In the genomic region with DNA sequence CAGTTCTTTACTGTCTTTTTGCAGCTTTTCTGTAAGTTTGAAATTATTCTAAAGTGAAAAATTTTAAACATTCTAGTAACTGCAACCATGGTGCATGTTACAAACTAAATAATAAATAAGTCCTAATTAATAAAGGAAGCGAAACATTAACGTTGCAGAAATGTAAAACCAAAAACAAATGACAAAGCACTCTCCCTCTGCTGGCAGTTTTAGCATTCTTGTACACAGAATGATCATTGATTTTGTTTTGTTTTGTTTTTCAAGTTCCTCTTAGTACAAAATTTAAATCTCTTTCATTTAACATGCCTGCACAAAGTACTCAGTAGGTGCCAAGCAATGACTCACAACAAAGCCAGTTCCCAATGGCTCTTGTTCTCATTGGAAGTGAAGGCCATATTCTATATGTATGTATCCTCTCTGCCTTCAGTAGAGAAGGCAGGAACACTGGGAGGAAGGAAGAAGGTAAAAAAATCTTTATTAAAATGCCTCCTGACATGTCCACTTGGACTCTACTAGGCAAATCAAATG, we compare ENCODE assay signal across 15 cellular contexts. TPM values are rescaled to one million over a fixed set of nuclear protein-coding genes. Genes with fewer than 3 reads are reported as not detected.
DNase-seq lines count a peak whose midpoint lies in the region; ATAC-seq, FAIRE-seq and TF ChIP-seq lines count a peak whose summit lies in the region.
"Had no signal": no experiment of that assay in that cellular context is flagged by ENCODE, and none has a peak within 500 bp of the region (broad histone marks: within the 10 kb centered on the region; RNA-seq: fewer than 3 reads in every experiment).

No MANE protein-coding gene starts in this region.

- H3K79me2 ChIP-seq in keratinocyte (ENCODE audit: control insufficient read depth, insufficient read depth, low read length), result no peaks in the 10 kb centered on the region
- no peaks in the 10 kb centered on the region for H3K79me2 ChIP-seq in neural progenitor cell (ENCODE audit: low read depth)

- no peak for ATAC-seq in activated naive CD4-positive, alpha-beta T cell treated with anti-CD3 and anti-CD28 coated beads, Interleukin-2, amount 50 U/mL, for 72 hours
- ATAC-seq in HG02610 (IDR thresholded peaks at IDR 0.05; ENCODE audit: unreplicated experiment), result no peak
- ATAC-seq: left ventricle myocardium superior had no signal

- peaks cover 69% of the 10 kb centered on the region for H3K4me1 ChIP-seq in CD4-positive, alpha-beta memory T cell (ENCODE audit: insufficient read depth, low read length)
- peaks cover 22% of the 10 kb centered on the region for H3K4me1 ChIP-seq in keratinocyte (ENCODE audit: control insufficient read depth, extremely low read depth, insufficient read depth, low read length)
- H3K4me1 ChIP-seq in effector memory CD4-positive, alpha-beta T cell (ENCODE audit: control insufficient read depth, insufficient read depth, low read length, poor library complexity, severe bottlenecking), result peaks cover 33% of the 10 kb centered on the region
- H3K4me1 ChIP-seq in neural progenitor cell, result peaks cover 5% of the 10 kb centered on the region

- TF ChIP-seq CTCF in keratinocyte (optimal IDR thresholded peaks at IDR 0.05 in 1 of 3, IDR thresholded peaks at IDR 0.05 in 1 of 3, conservative IDR thresholded peaks at IDR 0.05 in 1 of 3; ENCODE audit: extremely low read depth in 1 of 3, insufficient read depth in 2 of 3, low read length in 3 of 3) (no peak), neural progenitor cell (IDR thresholded peaks at IDR 0.05) (no peak)

- H3K9me1 ChIP-seq in keratinocyte (ENCODE audit: control insufficient read depth, extremely low read depth, insufficient read depth, low read length), result no peaks in the 10 kb centered on the region

- H3K27me3 ChIP-seq in CD4-positive, alpha-beta memory T cell (ENCODE audit: insufficient read depth, low read length), result no peaks in the 10 kb centered on the region
- H3K27me3 ChIP-seq in keratinocyte (ENCODE audit: control insufficient read depth, extremely low read depth, insufficient read depth, low read length) (no peaks in the 10 kb centered on the region), neural progenitor cell (no peaks in the 10 kb centered on the region)
- H3K27me3 ChIP-seq in effector memory CD4-positive, alpha-beta T cell (replicated peaks; ENCODE audit: control insufficient read depth, insufficient read depth, low read length, poor library complexity, severe bottlenecking), result no peaks in the 10 kb centered on the region
- H3K27me3 ChIP-seq: right lobe of liver had no signal

- peak overlapping the region in 6 of 7 donors; percentile 39 to 96 (median 73) for H3K27ac Mint-ChIP-seq in CD4-positive, alpha-beta memory T cell
- H3K27ac Mint-ChIP-seq in activated naive CD4-positive, alpha-beta T cell treated with anti-CD3 and anti-CD28 coated beads, Interleukin-2, amount 50 U/mL, for 72 hours, result peak overlapping the region; percentile 80 to 88
- no peak overlapping the region for H3K27ac Mint-ChIP-seq in neural progenitor cell
- H3K27ac Mint-ChIP-seq: brain had no signal

- intact Hi-C loops in CD4-positive, alpha-beta memory T cell (cut with micrococcal nuclease), result no loop called here

- H3K27ac ChIP-seq in CD4-positive, alpha-beta memory T cell (ENCODE audit: low read depth, low read length), result no peak overlapping the region
- H3K27ac ChIP-seq in keratinocyte (ENCODE audit: control insufficient read depth, insufficient read depth, low read length) (no peak overlapping the region), neural progenitor cell (no peak overlapping the region)
- H3K27ac ChIP-seq in effector memory CD4-positive, alpha-beta T cell (ENCODE audit: insufficient read depth, low read length, poor library complexity, severe bottlenecking), result no peak overlapping the region
- H3K27ac ChIP-seq: right lobe of liver had no signal

- dilution Hi-C loops in keratinocyte (cut with MboI; ENCODE audit: extremely low pct_ligation_motif_present, low sequenced_read_pairs), result no loop called here

- H3K36me3 ChIP-seq in CD4-positive, alpha-beta memory T cell (ENCODE audit: insufficient read depth, low read length), result no peaks in the 10 kb centered on the region
- no peaks in the 10 kb centered on the region for H3K36me3 ChIP-seq in keratinocyte (ENCODE audit: control insufficient read depth in 2 of 2, extremely low read depth in 1 of 2, insufficient read depth in 2 of 2, low read length in 2 of 2)
- no peaks in the 10 kb centered on the region for H3K36me3 ChIP-seq in effector memory CD4-positive, alpha-beta T cell (ENCODE audit: control insufficient read depth, insufficient read depth, low read length)
- H3K36me3 ChIP-seq in neural progenitor cell, result no peaks in the 10 kb centered on the region
- H3K36me3 ChIP-seq: right lobe of liver had no signal

- H3K9me3 Mint-ChIP-seq in CD4-positive, alpha-beta memory T cell, result no peaks in the 10 kb centered on the region
- peaks cover 5 to 8% of the 10 kb centered on the region in 2 donors for H3K9me3 Mint-ChIP-seq in activated naive CD4-positive, alpha-beta T cell treated with anti-CD3 and anti-CD28 coated beads, Interleukin-2, amount 50 U/mL, for 72 hours
- peaks cover 20% of the 10 kb centered on the region for H3K9me3 Mint-ChIP-seq in neural progenitor cell

- no peak overlapping the region for H3K4me3 ChIP-seq in CD4-positive, alpha-beta memory T cell (ENCODE audit: low read length in 2 of 2)
- H3K4me3 ChIP-seq in keratinocyte (ENCODE audit: control insufficient read depth in 2 of 3, extremely low read depth in 1 of 3, insufficient read depth in 2 of 3, low read depth in 1 of 3, low read length in 3 of 3) (peak overlapping the region in 1 of 3 experiments; percentile 22), neural progenitor cell (no peak overlapping the region)
- H3K4me3 ChIP-seq in effector memory CD4-positive, alpha-beta T cell (ENCODE audit: insufficient read depth, low read depth, low read length, poor library complexity, severe bottlenecking), result no peak overlapping the region
- H3K4me3 ChIP-seq: right lobe of liver had no signal

- H3K36me3 Mint-ChIP-seq in CD4-positive, alpha-beta memory T cell, result no peaks in the 10 kb centered on the region
- peaks cover 9 to 26% of the 10 kb centered on the region in 2 donors for H3K36me3 Mint-ChIP-seq in activated naive CD4-positive, alpha-beta T cell treated with anti-CD3 and anti-CD28 coated beads, Interleukin-2, amount 50 U/mL, for 72 hours
- peaks cover 2% of the 10 kb centered on the region for H3K36me3 Mint-ChIP-seq in neural progenitor cell
- H3K36me3 Mint-ChIP-seq: brain had no signal

- H2AFZ ChIP-seq in keratinocyte (ENCODE audit: control insufficient read depth, low read length), result peak overlapping the region; percentile 4
- H2AFZ ChIP-seq in neural progenitor cell (replicated peaks), result no peak overlapping the region

- CTCF ChIA-PET in CD4-positive, alpha-beta memory T cell (lab: Charles Lee; ENCODE audit: partially characterized antibody), result interaction anchor here (0.8 to 1.0 kb wide), 2 partner anchors 12 to 126 kb away, joined by 3 read pairs; no protein-coding TSS in a partner anchor

- FAIRE-seq in GM18507 (lab: Jason Lieb, UNC), result peak; percentile 82
- FAIRE-seq in keratinocyte (lab: Jason Lieb, UNC), result peak; percentile 20

- no peaks in the 10 kb centered on the region for H3F3A ChIP-seq in neural progenitor cell (ENCODE audit: low read depth)

- H3K9me3 ChIP-seq in CD4-positive, alpha-beta memory T cell (ENCODE audit: control insufficient read depth in 1 of 2, low read length in 2 of 2), result no peaks in the 10 kb centered on the region
- no peaks in the 10 kb centered on the region for H3K9me3 ChIP-seq in keratinocyte (ENCODE audit: control insufficient read depth, low read depth, low read length)
- H3K9me3 ChIP-seq in effector memory CD4-positive, alpha-beta T cell (ENCODE audit: control insufficient read depth, low read length), result no peaks in the 10 kb centered on the region
- H3K9me3 ChIP-seq in neural progenitor cell (ENCODE audit: low read depth), result no peaks in the 10 kb centered on the region
- H3K9me3 ChIP-seq: right lobe of liver had no signal

- POLR2A ChIA-PET in CD4-positive, alpha-beta memory T cell (lab: Charles Lee; ENCODE audit: partially characterized antibody), result interaction anchor here (0.7 to 17.9 kb wide), 3 partner anchors 10 to 116 kb away, joined by 3 to 1441 read pairs (median 4); a partner anchor contains a TSS

- H3K4me3 Mint-ChIP-seq in CD4-positive, alpha-beta memory T cell, result peak overlapping the region in 4 of 8 donors; percentile 0 to 67 (median 34)
- H3K4me3 Mint-ChIP-seq in neural progenitor cell, result no peak overlapping the region
- H3K4me3 Mint-ChIP-seq: brain, neural crest cell had no signal

- no peaks in the 10 kb centered on the region for H4K20me1 ChIP-seq in keratinocyte (ENCODE audit: control insufficient read depth, extremely low read depth, insufficient read depth, low read length)
- H4K20me1 ChIP-seq in neural progenitor cell (ENCODE audit: low read depth), result no peaks in the 10 kb centered on the region

- H3K4me1 Mint-ChIP-seq in CD4-positive, alpha-beta memory T cell, result peaks cover 34 to 67% (median 54%) of the 10 kb centered on the region in 4 donors
- H3K4me1 Mint-ChIP-seq in neural progenitor cell, result peaks cover 3% of the 10 kb centered on the region

- H3K9ac ChIP-seq in keratinocyte (ENCODE audit: control insufficient read depth, extremely low read depth, insufficient read depth, low read length), result no peak overlapping the region
- H3K9ac ChIP-seq in neural progenitor cell, result no peak overlapping the region

- H3K4me2 ChIP-seq in keratinocyte (ENCODE audit: control insufficient read depth, extremely low read depth, insufficient read depth, low read depth, low read length), result peak overlapping the region; percentile 45
- H3K4me2 ChIP-seq in neural progenitor cell, result no peak overlapping the region

- H3K27me3 Mint-ChIP-seq in CD4-positive, alpha-beta memory T cell, result no peaks in the 10 kb centered on the region
- H3K27me3 Mint-ChIP-seq in neural progenitor cell (ENCODE audit: insufficient read depth, low read depth), result peaks cover 3% of the 10 kb centered on the region
- H3K27me3 Mint-ChIP-seq: brain had no signal

- DNase-seq in CD4-positive, alpha-beta memory T cell, result no peak
- DNase-seq in GM18507 (ENCODE audit: extremely low spot score, insufficient read length, low read depth), result no peak
- no peak for DNase-seq in activated naive CD4-positive, alpha-beta T cell treated with anti-CD3 and anti-CD28 coated beads, Interleukin-2, amount 50 U/mL, for 72 hours (ENCODE audit: low spot score in 2 of 2)
- DNase-seq in keratinocyte (ENCODE audit: low read depth, low spot score), result no peak
- no peak for DNase-seq in effector memory CD4-positive, alpha-beta T cell
- DNase-seq in neural progenitor cell (ENCODE audit: low spot score), result no peak
- DNase-seq: activated T-cell treated with anti-CD3 and anti-CD28 coated beads, Interleukin-2, amount 50 U/mL, for 48 hours; left ventricle myocardium superior; NCI-H187 treated with DMSO at 0.1 percent for 48 hours; NCI-H748 treated with DMSO at 0.1 percent for 48 hours; right lobe of liver; Right ventricle myocardium superior had no signal

RNA-seq across cellular contexts. Expression of a gene that starts 13.7 kb away (rescaled TPM):
- total RNA-seq in CD4-positive, alpha-beta memory T cell, result 1,000 to 10,000 TPM; 4,851 to 5,116 TPM
- over 10,000 TPM; 27,942 to 36,115 TPM for polyA plus RNA-seq in CD4-positive, alpha-beta memory T cell
- total RNA-seq in activated naive CD4-positive, alpha-beta T cell treated with anti-CD3 and anti-CD28 coated beads, Interleukin-2, amount 50 U/mL, for 72 hours, result over 10,000 TPM in 1 of 2 donors, 1,000 to 10,000 TPM in 1; 8,550 to 11,762 TPM
- 2,237 to 2,800 TPM (median 2,500 TPM) in 3 replicates for polyA plus RNA-seq in keratinocyte
- 4,864 TPM for polyA plus RNA-seq in keratinocyte (2011; ENCODE audit: low read depth)
- 1,912 and 3,162 TPM in 2 replicates for polyA plus RNA-seq in keratinocyte (2011; cell fraction: cytosol; rRNA removed)
- 520 and 614 TPM in 2 replicates for polyA plus RNA-seq in keratinocyte (2011; cell fraction: nucleus; rRNA removed)
- 3,005 and 4,221 TPM in 2 replicates for polyA plus RNA-seq in keratinocyte (2012; ENCODE audit: low replicate concordance)
- 245 to 1,139 TPM (median 824 TPM) in 3 replicates for polyA minus RNA-seq in keratinocyte
- polyA minus RNA-seq in keratinocyte (2011; cell fraction: cytosol; rRNA and poly(A)+ RNA removed), result 853 TPM
- polyA minus RNA-seq in keratinocyte (2011; cell fraction: nucleus; rRNA and poly(A)+ RNA removed), result 210 and 359 TPM in 2 replicates
- 2,407 and 3,462 TPM in 2 replicates for total RNA-seq in neural progenitor cell (ENCODE audit: low replicate concordance)

RNA-seq across cellular contexts. Expression of a gene that starts 54.8 kb away (rescaled TPM):
- under 1 TPM; 0.26 to 0.33 TPM for total RNA-seq in CD4-positive, alpha-beta memory T cell
- not detected for polyA plus RNA-seq in CD4-positive, alpha-beta memory T cell
- not detected for total RNA-seq in activated naive CD4-positive, alpha-beta T cell treated with anti-CD3 and anti-CD28 coated beads, Interleukin-2, amount 50 U/mL, for 72 hours
- polyA plus RNA-seq in keratinocyte, result not detected in 3 replicates
- not detected for polyA plus RNA-seq in keratinocyte (2011; ENCODE audit: low read depth)
- not detected in 2 replicates for polyA plus RNA-seq in keratinocyte (2011; cell fraction: cytosol; rRNA removed)
- not detected in 2 replicates for polyA plus RNA-seq in keratinocyte (2011; cell fraction: nucleus; rRNA removed)
- polyA plus RNA-seq in keratinocyte (2012; ENCODE audit: low replicate concordance), result not detected in 2 replicates
- not detected in 3 replicates for polyA minus RNA-seq in keratinocyte
- not detected for polyA minus RNA-seq in keratinocyte (2011; cell fraction: cytosol; rRNA and poly(A)+ RNA removed)
- polyA minus RNA-seq in keratinocyte (2011; cell fraction: nucleus; rRNA and poly(A)+ RNA removed), result 0.11 TPM in 1 of 2 replicates, not detected in the other
- not detected in 2 replicates for total RNA-seq in neural progenitor cell (ENCODE audit: low replicate concordance)
- total RNA-seq: neural crest cell had no signal
